ENCODE assay signal across 24 cellular contexts in genomic region chr3:111577113-111577512, GRCh38. TPM values are rescaled to one million over a fixed set of nuclear protein-coding genes. Genes with fewer than 3 reads are reported as not detected.
DNase-seq lines count a peak whose midpoint lies in the region; ATAC-seq and TF ChIP-seq lines count a peak whose summit lies in the region.
"Had no signal": no experiment of that assay in that cellular context is flagged by ENCODE, and none has a peak within 500 bp of the region (broad histone marks: within the 10 kb centered on the region; RNA-seq: fewer than 3 reads in every experiment).

No MANE protein-coding gene starts in this region.

- peaks cover 86% of the 10 kb centered on the region for H3K36me3 ChIP-seq in DND-41 (ENCODE audit: insufficient read depth, low read length)
- no peaks in the 10 kb centered on the region for H3K36me3 ChIP-seq in upper lobe of left lung
- no peaks in the 10 kb centered on the region for H3K36me3 ChIP-seq in stomach
- H3K36me3 ChIP-seq: esophagus squamous epithelium, WERI-Rb-1 had no signal

- H3K4me1 Mint-ChIP-seq in activated T-cell treated with anti-CD3 and anti-CD28 coated beads, Interleukin-2, amount 50 U/mL, for 24 hours (ENCODE audit: low read depth), result peaks cover 86% of the 10 kb centered on the region
- peaks cover 80% of the 10 kb centered on the region for H3K4me1 Mint-ChIP-seq in activated CD8-positive, alpha-beta T cell treated with anti-CD3 and anti-CD28 coated beads for 36 hours (ENCODE audit: low read depth)
- peaks cover 47% of the 10 kb centered on the region in 2 donors for H3K4me1 Mint-ChIP-seq in natural killer cell
- H3K4me1 Mint-ChIP-seq: neural crest cell had no signal

- H3K36me3 Mint-ChIP-seq in activated T-cell treated with anti-CD3 and anti-CD28 coated beads, Interleukin-2, amount 50 U/mL, for 24 hours (ENCODE audit: low read depth), result peaks cover 79% of the 10 kb centered on the region
- H3K36me3 Mint-ChIP-seq in activated CD8-positive, alpha-beta T cell treated with anti-CD3 and anti-CD28 coated beads for 36 hours (ENCODE audit: low read depth), result peaks cover 72% of the 10 kb centered on the region
- H3K36me3 Mint-ChIP-seq in natural killer cell, result peaks cover 2% of the 10 kb centered on the region
- H3K36me3 Mint-ChIP-seq: type B pancreatic cell had no signal

- H3K4me2 ChIP-seq in DND-41 (ENCODE audit: insufficient read depth, low read length), result no peak overlapping the region

- ATAC-seq in DND-41 (ENCODE audit: insufficient read depth, low read depth) (0 out of 3 replicates have a peak, but pooled peaks have one; percentile 32), natural killer cell (no peak), upper lobe of left lung (ENCODE audit: low FRiP score in 2 of 2) (no peak)
- ATAC-seq in activated CD8-positive, alpha-beta T cell treated with anti-CD3 and anti-CD28 coated beads for 36 hours, result no peak
- ATAC-seq: K562 had no signal

- no peaks in the 10 kb centered on the region for H3K27me3 Mint-ChIP-seq in activated T-cell treated with anti-CD3 and anti-CD28 coated beads, Interleukin-2, amount 50 U/mL, for 24 hours
- no peaks in the 10 kb centered on the region for H3K27me3 Mint-ChIP-seq in activated CD8-positive, alpha-beta T cell treated with anti-CD3 and anti-CD28 coated beads for 36 hours
- no peaks in the 10 kb centered on the region for H3K27me3 Mint-ChIP-seq in natural killer cell (ENCODE audit: low read depth in 2 of 2)

- TF ChIP-seq EP300 in upper lobe of left lung (IDR thresholded peaks at IDR 0.05) (no peak), stomach (IDR thresholded peaks at IDR 0.05) (no peak)

- no peaks in the 10 kb centered on the region for H3K9me3 Mint-ChIP-seq in activated T-cell treated with anti-CD3 and anti-CD28 coated beads, Interleukin-2, amount 50 U/mL, for 24 hours
- H3K9me3 Mint-ChIP-seq in activated CD8-positive, alpha-beta T cell treated with anti-CD3 and anti-CD28 coated beads for 36 hours, result no peaks in the 10 kb centered on the region
- no peaks in the 10 kb centered on the region for H3K9me3 Mint-ChIP-seq in natural killer cell
- H3K9me3 Mint-ChIP-seq: neural crest cell, type B pancreatic cell had no signal

- no peak overlapping the region for H2AFZ ChIP-seq in DND-41 (ENCODE audit: low read depth, low read length)
- H2AFZ ChIP-seq: parathyroid adenoma had no signal

- no peak overlapping the region for H3K9ac ChIP-seq in DND-41 (ENCODE audit: low read depth, low read length)
- H3K9ac ChIP-seq: parathyroid adenoma had no signal

- intact Hi-C loops in activated CD8-positive, alpha-beta T cell treated with anti-CD3 and anti-CD28 coated beads for 36 hours (cut with micrococcal nuclease), result loop anchor here (5.0 kb wide), 1 partner anchor 40 kb away; no protein-coding TSS in a partner anchor
- intact Hi-C loops in natural killer cell (cut with micrococcal nuclease) (loop anchor here (5.0 kb wide), 1 partner anchor 40 kb away; no protein-coding TSS in a partner anchor), stomach (cut with DNase I; ENCODE audit: low total_unique reads) (no loop called here)

- H3K27me3 ChIP-seq in DND-41 (ENCODE audit: insufficient read depth, low read length, poor library complexity), result no peaks in the 10 kb centered on the region
- H3K27me3 ChIP-seq in upper lobe of left lung, result no peaks in the 10 kb centered on the region
- H3K27me3 ChIP-seq in stomach, result no peaks in the 10 kb centered on the region

- no peak overlapping the region for H3K4me3 Mint-ChIP-seq in activated T-cell treated with anti-CD3 and anti-CD28 coated beads, Interleukin-2, amount 50 U/mL, for 24 hours
- H3K4me3 Mint-ChIP-seq in activated CD8-positive, alpha-beta T cell treated with anti-CD3 and anti-CD28 coated beads for 36 hours, result no peak overlapping the region
- H3K4me3 Mint-ChIP-seq in natural killer cell, result no peak overlapping the region
- H3K4me3 Mint-ChIP-seq: neural crest cell, type B pancreatic cell had no signal

- no peaks in the 10 kb centered on the region for H3K9me3 ChIP-seq in DND-41 (ENCODE audit: insufficient read depth, low read length, severe bottlenecking)
- H3K9me3 ChIP-seq in upper lobe of left lung, result no peaks in the 10 kb centered on the region
- no peaks in the 10 kb centered on the region for H3K9me3 ChIP-seq in stomach
- H3K9me3 ChIP-seq: esophagus squamous epithelium, mucosa of descending colon had no signal

- TF ChIP-seq POLR2A in upper lobe of left lung (IDR thresholded peaks at IDR 0.05), result no peak
- TF ChIP-seq POLR2A in stomach (IDR thresholded peaks at IDR 0.05), result no peak

- peak overlapping the region; percentile 28 for H3K27ac Mint-ChIP-seq in activated T-cell treated with anti-CD3 and anti-CD28 coated beads, Interleukin-2, amount 50 U/mL, for 24 hours
- peak overlapping the region; percentile 53 for H3K27ac Mint-ChIP-seq in activated CD8-positive, alpha-beta T cell treated with anti-CD3 and anti-CD28 coated beads for 36 hours
- H3K27ac Mint-ChIP-seq in natural killer cell, result peak overlapping the region; percentile 69 to 78
- H3K27ac Mint-ChIP-seq: type B pancreatic cell had no signal

- DNase-seq in activated T-cell treated with anti-CD3 and anti-CD28 coated beads, Interleukin-2, amount 50 U/mL, for 24 hours, result no peak
- no peak for DNase-seq in activated T-cell treated with anti-CD3 and anti-CD28 coated beads, Interleukin-2, amount 50 U/mL, for 1 hour
- DNase-seq in DND-41, result no peak
- no peak for DNase-seq in activated CD8-positive, alpha-beta T cell treated with anti-CD3 and anti-CD28 coated beads for 36 hours
- DNase-seq in natural killer cell, result no peak
- no peak for DNase-seq in upper lobe of left lung
- no peak for DNase-seq in stomach
- DNase-seq: activated naive CD4-positive, alpha-beta T cell treated with Interleukin-2 at 50 U/mL for 16 hours; caudate nucleus; esophagus squamous epithelium; NCI-H2081; NCI-H774; stimulated activated CD4-positive, alpha-beta T cell treated with anti-CD3 and anti-CD28 coated beads, Interleukin-1b, Interleukin-23, amount 100 ng/mL, for 48 hours; T-helper 9 cell had no signal

- peaks cover 50% of the 10 kb centered on the region for H3K79me2 ChIP-seq in DND-41 (ENCODE audit: insufficient read depth, low read length)
- H3K79me2 ChIP-seq: parathyroid adenoma had no signal

- no peak overlapping the region for H3K4me3 ChIP-seq in DND-41 (ENCODE audit: low read depth in 1 of 2, low read length in 2 of 2)
- no peak overlapping the region for H3K4me3 ChIP-seq in upper lobe of left lung
- H3K4me3 ChIP-seq in stomach, result no peak overlapping the region
- H3K4me3 ChIP-seq: esophagus squamous epithelium, K562, lung, mucosa of descending colon had no signal

- H4K20me1 ChIP-seq in DND-41 (ENCODE audit: insufficient read depth, low read length), result no peaks in the 10 kb centered on the region

- WGBS in upper lobe of left lung, 2 donors, result 36 to 47% methylated on average over 1 of the region's 1 CpG
- 22 to 38% (median 31%) methylated on average over 1 of the region's 1 CpG for WGBS in stomach, 5 donors

- H3K4me1 ChIP-seq in DND-41 (ENCODE audit: insufficient read depth, low read length) (peaks cover 24% of the 10 kb centered on the region; the same call in 1 of the 2 replicates), upper lobe of left lung (no peaks in the 10 kb centered on the region), stomach (no peaks in the 10 kb centered on the region)
- H3K4me1 ChIP-seq: esophagus squamous epithelium, parathyroid adenoma had no signal

- CTCF ChIA-PET in activated CD8-positive, alpha-beta T cell treated with anti-CD3 and anti-CD28 coated beads for 36 hours (lab: Charles Lee), result interaction anchor here (1.0 to 3.9 kb wide), 15 partner anchors 12 to 140 kb away, joined by 3 to 63 read pairs (median 8); partner anchors contain the start of gene ZBED2

- H3K27ac ChIP-seq in DND-41 (ENCODE audit: low read length) (peak overlapping the region; percentile 54), upper lobe of left lung (no peak overlapping the region), stomach (no peak overlapping the region)
- H3K27ac ChIP-seq: C4-2B, esophagus squamous epithelium, parathyroid adenoma, WERI-Rb-1 had no signal

- no peak for TF ChIP-seq CTCF in DND-41 (IDR thresholded peaks at IDR 0.05; ENCODE audit: borderline replicate concordance, extremely low read depth, low read length, poor library complexity, severe bottlenecking)
- TF ChIP-seq CTCF in activated CD8-positive, alpha-beta T cell treated with anti-CD3 and anti-CD28 coated beads for 36 hours (IDR thresholded peaks at IDR 0.05), result no peak
- TF ChIP-seq CTCF in natural killer cell (IDR thresholded peaks at IDR 0.05), result no peak
- TF ChIP-seq CTCF in upper lobe of left lung (IDR thresholded peaks at IDR 0.05), result no peak
- TF ChIP-seq CTCF in stomach (IDR thresholded peaks at IDR 0.05), result no peak

- POLR2A ChIA-PET in activated CD8-positive, alpha-beta T cell treated with anti-CD3 and anti-CD28 coated beads for 36 hours (lab: Charles Lee), result interaction anchor here (0.8 to 2.3 kb wide), 2 partner anchors 17 to 90 kb away, joined by 3 to 14 read pairs; partner anchors contain the start of gene ZBED2

RNA-seq across cellular contexts. Expression of gene ZBED2, which starts 18.0 kb away (rescaled TPM):
- total RNA-seq in activated CD8-positive, alpha-beta T cell treated with anti-CD3 and anti-CD28 coated beads for 36 hours, result 100 to 1,000 TPM; 226 to 235 TPM
- total RNA-seq in natural killer cell, result under 1 TPM in 1 of 3 donors, not detected in 2; 0.26 TPM
- total RNA-seq in upper lobe of left lung, result 10 to 100 TPM in 2 of 6 donors, 1 to 10 TPM in 4; 2.1 to 28.5 (median 7.6) TPM
- not detected for total RNA-seq in stomach
- polyA plus RNA-seq in stomach, result 1 to 10 TPM in 1 of 3 donors, not detected in 2; 1.5 TPM
- total RNA-seq: dermis blood vessel endothelial cell, frontal cortex, mucosa of descending colon, neural crest cell had no signal
- polyA plus RNA-seq: K562 had no signal

RNA-seq across cellular contexts. Expression of gene CD96, which starts 35.1 kb away (rescaled TPM):
- 100 to 1,000 TPM; 142 to 147 TPM for total RNA-seq in activated CD8-positive, alpha-beta T cell treated with anti-CD3 and anti-CD28 coated beads for 36 hours
- total RNA-seq in natural killer cell (100 to 1,000 TPM; 146 to 191 (median 166) TPM), upper lobe of left lung (10 to 100 TPM in 1 of 6 donors, 1 to 10 TPM in 5; 2.4 to 18.2 (median 4.4) TPM), stomach (10 to 100 TPM in 1 of 5 donors, 1 to 10 TPM in 4; 5.7 to 57.2 (median 6.2) TPM)
- 1 to 10 TPM in 2 of 3 donors, under 1 TPM in 1; 0.19 to 3.2 (median 1.6) TPM for polyA plus RNA-seq in stomach
- total RNA-seq: dermis blood vessel endothelial cell, frontal cortex, neural crest cell had no signal

Comparison
In these comparisons a context has a peak if more than half of its experiments do, and no peak if none do; other contexts are left out.
1. RNA of gene ZBED2, which starts 18.0 kb away (total RNA-seq): 226 to 235 TPM in activated CD8-positive, alpha-beta T cell treated with anti-CD3 and anti-CD28 coated beads for 36 hours; 2.1 to 28.5 TPM in upper lobe of left lung, 0.26 TPM in natural killer cell and not detected in stomach; every median in the first group is over 4 times any median in the second.
2. Peak in every context shown above with its lines, with median percentiles within 50 percentile points of each other: H3K27ac Mint-ChIP-seq.